8 cellular contexts compared by ENCODE assay signal in genomic region chr18:79380816-79381806, GRCh38. TPM values are rescaled to one million over a fixed set of nuclear protein-coding genes. Genes with fewer than 3 reads are reported as not detected.
DNase-seq lines count a peak whose midpoint lies in the region; ATAC-seq and TF ChIP-seq lines count a peak whose summit lies in the region.

No MANE protein-coding gene starts in this region.

- TF ChIP-seq CTCF in astrocyte of the spinal cord (IDR thresholded peaks at IDR 0.05; ENCODE audit: low read depth, low read length): peak; percentile 84

- H3K4me1 Mint-ChIP-seq in T-cell: peaks cover 6 to 9% (median 7%) of the 10 kb centered on the region in 3 donors
- H3K4me1 Mint-ChIP-seq in immature natural killer cell: peaks cover 8 to 12% of the 10 kb centered on the region in 2 donors

- no peak overlapping the region for H3K4me3 Mint-ChIP-seq in T-cell
- H3K4me3 Mint-ChIP-seq in immature natural killer cell: no peak overlapping the region

- no peak overlapping the region for H3K4me3 ChIP-seq in astrocyte of the spinal cord (ENCODE audit: low read depth, low read length)

- no peaks in the 10 kb centered on the region for H3K9me3 Mint-ChIP-seq in T-cell
- no peaks in the 10 kb centered on the region for H3K9me3 Mint-ChIP-seq in immature natural killer cell

- POLR2A ChIA-PET in T-cell (lab: Charles Lee): interaction anchor here (0.5 to 0.6 kb wide), 2 partner anchors 96 to 143 kb away, joined by 3 read pairs; no protein-coding TSS in a partner anchor

- CTCF ChIA-PET in T-cell (lab: Charles Lee): interaction anchor here (0.6 to 2.7 kb wide), 10 partner anchors 8 to 262 kb away, joined by 3 to 10 read pairs (median 4); no protein-coding TSS in a partner anchor

- no peak overlapping the region for H3K27ac Mint-ChIP-seq in T-cell
- no peak overlapping the region for H3K27ac Mint-ChIP-seq in immature natural killer cell

- DNase-seq in NCI-H1436 (lab: John Stamatoyannopoulos, UW) (peak; percentile 29), NCI-H1436 treated with DMSO at 0.1 percent for 48 hours (lab: John Stamatoyannopoulos, UW) (no peak), T-cell (peak in 23 of 34 experiments; percentile 45 to 72 (median 60)), astrocyte of the spinal cord (ENCODE audit: low read depth, low spot score) (peak; percentile 37), immature natural killer cell (peak; percentile 55 to 63 (median 58))
- DNase-seq in stimulated activated CD4-positive, alpha-beta T cell treated with anti-CD3 and anti-CD28 coated beads, Interleukin-2, amount 100 ng/mL, for 24 hours: peak; percentile 83 to 85

- H3K27me3 Mint-ChIP-seq in T-cell (no peaks in the 10 kb centered on the region), immature natural killer cell (ENCODE audit: low read depth in 3 of 3) (peaks cover 2% of the 10 kb centered on the region in 3 donors)

- peaks cover 10% of the 10 kb centered on the region for H3K36me3 Mint-ChIP-seq in T-cell
- H3K36me3 Mint-ChIP-seq in immature natural killer cell: peaks cover 0 to 19% (median 9%) of the 10 kb centered on the region in 3 donors

- in situ Hi-C loops in astrocyte of the spinal cord (cut with HindIII; ENCODE audit: low sequenced_read_pairs): no loop called here

- peak; percentile 38 for ATAC-seq in HG03108 (IDR thresholded peaks at IDR 0.05; ENCODE audit: unreplicated experiment)
- ATAC-seq in T-cell (replicated peaks in 1 of 4): peak; percentile 35 to 50 (median 44)
- ATAC-seq in GM19023 (IDR thresholded peaks at IDR 0.05; ENCODE audit: unreplicated experiment): no peak

RNA-seq across cellular contexts. Expression of gene NFATC1, which starts 14.6 kb away (rescaled TPM):
- 100 to 1,000 TPM in 1 of 5 donors, 10 to 100 TPM in 4; 58.1 to 108 (median 66.0) TPM for total RNA-seq in T-cell
- 10 to 100 TPM in 1 of 3 donors, 1 to 10 TPM in 2; 3.1 to 17.6 (median 8.9) TPM for polyA plus RNA-seq in immature natural killer cell
